In the genomic region with DNA sequence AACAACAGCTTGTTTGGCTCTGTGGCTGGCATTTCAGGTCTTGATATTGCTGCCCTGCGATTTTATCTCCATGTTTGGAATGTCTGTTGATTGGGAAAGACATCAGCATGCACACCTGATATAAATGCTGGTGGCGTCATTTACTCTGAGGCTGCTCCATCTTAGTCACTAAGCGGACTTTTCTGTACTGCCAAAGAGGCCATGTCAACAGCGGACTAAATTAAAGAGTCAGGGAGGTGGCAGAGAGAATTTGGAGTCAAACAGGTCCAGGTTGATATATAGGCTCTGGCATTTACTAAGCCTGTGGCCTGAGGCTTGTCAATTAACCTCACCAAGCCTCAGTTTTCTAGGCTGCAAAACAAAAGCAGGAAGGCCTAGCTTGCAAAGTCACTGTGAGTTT, we compare ENCODE assay signal across 29 cellular contexts. TPM values are rescaled to one million over a fixed set of nuclear protein-coding genes. Genes with fewer than 3 reads are reported as not detected.
"Had no signal": no experiment of that assay in that cellular context is flagged by ENCODE, and none has a peak within 500 bp of the region (broad histone marks: within the 10 kb centered on the region; RNA-seq: fewer than 3 reads in every experiment).

No MANE protein-coding gene starts in this region.

- H3K4me3 Mint-ChIP-seq: memory B cell; mesothelial cell of epicardium; naive B cell; natural killer cell treated with Interleukin-12 subunit alpha and Interleukin-12 subunit beta and Interleukin-15 and Interleukin-18, amount 100 ng/mL, for 72 hours; neural progenitor cell; stimulated activated naive CD8-positive, alpha-beta T cell treated with anti-CD3 and anti-CD28 coated beads, Interleukin-15, amount 100 ng/mL, for 72 hours had no signal

- H3K27me3 Mint-ChIP-seq: memory B cell; naive B cell; natural killer cell treated with Interleukin-12 subunit alpha and Interleukin-12 subunit beta and Interleukin-15 and Interleukin-18, amount 100 ng/mL, for 72 hours; stimulated activated naive CD8-positive, alpha-beta T cell treated with anti-CD3 and anti-CD28 coated beads, Interleukin-15, amount 100 ng/mL, for 72 hours had no signal

- H3K4me1 Mint-ChIP-seq: memory B cell; naive B cell; neural progenitor cell; stimulated activated naive CD8-positive, alpha-beta T cell treated with anti-CD3 and anti-CD28 coated beads, Interleukin-15, amount 100 ng/mL, for 72 hours had no signal

- H3K4me1 ChIP-seq: neural progenitor cell, parathyroid adenoma, prostate gland, right lobe of liver, transverse colon had no signal

- H3K27ac Mint-ChIP-seq: memory B cell; mesothelial cell of epicardium; naive B cell; natural killer cell treated with Interleukin-12 subunit alpha and Interleukin-12 subunit beta and Interleukin-15 and Interleukin-18, amount 100 ng/mL, for 72 hours; neural progenitor cell; stimulated activated naive CD8-positive, alpha-beta T cell treated with anti-CD3 and anti-CD28 coated beads, Interleukin-15, amount 100 ng/mL, for 72 hours had no signal

- H3K36me3 Mint-ChIP-seq: memory B cell; mesothelial cell of epicardium; naive B cell; natural killer cell treated with Interleukin-12 subunit alpha and Interleukin-12 subunit beta and Interleukin-15 and Interleukin-18, amount 100 ng/mL, for 72 hours; neural progenitor cell had no signal

- ATAC-seq: left colon; mucosa of descending colon; natural killer cell treated with Interleukin-12 subunit alpha and Interleukin-12 subunit beta and Interleukin-15 and Interleukin-18, amount 100 ng/mL, for 72 hours; right lobe of liver; stimulated activated naive CD8-positive, alpha-beta T cell treated with anti-CD3 and anti-CD28 coated beads, Interleukin-15, amount 100 ng/mL, for 72 hours had no signal

- H3K27me3 ChIP-seq: neural progenitor cell, right lobe of liver, suprapubic skin, transverse colon had no signal

- H3K36me3 ChIP-seq: neural progenitor cell, prostate gland, right lobe of liver, suprapubic skin, transverse colon had no signal

- H3K9me3 Mint-ChIP-seq: mesothelial cell of epicardium; natural killer cell treated with Interleukin-12 subunit alpha and Interleukin-12 subunit beta and Interleukin-15 and Interleukin-18, amount 100 ng/mL, for 72 hours; neural progenitor cell had no signal

- DNase-seq: dorsolateral prefrontal cortex; effector CD4-positive, alpha-beta T cell; head of caudate nucleus; left colon; mucosa of descending colon; naive B cell; right lobe of liver; stimulated activated CD4-positive, alpha-beta T cell treated with anti-CD3 and anti-CD28 coated beads, Interleukin-12 subunit alpha, Interleukin-12 subunit beta, amount 100 ng/mL, for 4 hours; stimulated activated CD4-positive, alpha-beta T cell treated with anti-CD3 and anti-CD28 coated beads, Interleukin-1b, Interleukin-23, amount 100 ng/mL, for 48 hours; stimulated activated CD4-positive, alpha-beta T cell treated with anti-CD3 and anti-CD28 coated beads, Interleukin-4, amount 100 ng/mL, for 1 hour; stimulated activated CD8-positive, alpha-beta memory T cell treated with anti-CD3 and anti-CD28 coated beads, Interleukin-4, amount 100 ng/mL, for 48 hours; stimulated activated naive CD4-positive, alpha-beta T cell; stimulated activated naive CD8-positive, alpha-beta T cell treated with anti-CD3 and anti-CD28 coated beads, Interleukin-15, amount 100 ng/mL, for 72 hours; transverse colon had no signal

- H3K27ac ChIP-seq: dorsolateral prefrontal cortex, neural progenitor cell, parathyroid adenoma, prostate gland, right lobe of liver, transverse colon had no signal

- H3K4me3 ChIP-seq: dorsolateral prefrontal cortex, lung, mucosa of descending colon, neural progenitor cell, prostate gland, right lobe of liver, smooth muscle cell, suprapubic skin, transverse colon had no signal

- H3K9me3 ChIP-seq: mucosa of descending colon, prostate gland, right lobe of liver, suprapubic skin, transverse colon had no signal

RNA-seq across cellular contexts. Expression of a gene that starts 6.2 kb away (rescaled TPM):
- total RNA-seq: fibroblast of villous mesenchyme; glomerular endothelial cell; kidney epithelial cell; liver; natural killer cell treated with Interleukin-12 subunit alpha and Interleukin-12 subunit beta and Interleukin-15 and Interleukin-18, amount 100 ng/mL, for 72 hours; osteoblast; renal cortical epithelial cell; smooth muscle cell had no signal
